In the genomic region with DNA sequence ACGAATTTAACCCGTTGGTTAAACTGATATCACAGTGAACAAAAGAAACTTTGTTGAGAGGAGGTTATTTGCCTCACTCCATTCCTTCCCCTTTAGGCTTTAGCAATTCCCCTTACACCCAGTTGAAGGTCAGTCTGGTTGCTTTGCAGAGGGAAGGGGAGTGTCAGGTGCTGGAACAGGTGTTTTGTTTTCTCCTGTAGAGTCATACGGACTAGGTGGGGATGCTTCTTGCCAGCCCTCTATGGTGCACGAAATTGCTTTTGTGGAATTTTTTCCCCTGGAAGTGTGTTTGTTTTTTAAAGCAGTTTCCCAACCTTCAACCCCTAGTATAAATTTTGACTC, we compare ENCODE assay signal across 14 cellular contexts. TPM values are rescaled to one million over a fixed set of nuclear protein-coding genes. Genes with fewer than 3 reads are reported as not detected.
A peak's percentile ranks its signal among the peaks of the same experiment; 100 is the strongest.
DNase-seq lines count a peak whose midpoint lies in the region; ATAC-seq and TF ChIP-seq lines count a peak whose summit lies in the region.
"Had no signal": no experiment of that assay in that cellular context is flagged by ENCODE, and none has a peak within 500 bp of the region (broad histone marks: within the 10 kb centered on the region; RNA-seq: fewer than 3 reads in every experiment).

No MANE protein-coding gene starts in this region.

- DNase-seq in SK-N-SH (no peak), breast epithelium (ENCODE audit: low spot score in 2 of 2) (no peak), left lung (no peak), type B pancreatic cell (ENCODE audit: extremely low spot score, unreplicated experiment) (no peak), NCI-H345 treated with DMSO at 0.1 percent for 48 hours (lab: John Stamatoyannopoulos, UW; ENCODE audit: unreplicated experiment) (no peak), NOMO-1 (lab: John Stamatoyannopoulos, UW; ENCODE audit: unreplicated experiment in 2 of 2) (no peak), kidney tubule cell (ENCODE audit: low spot score) (no peak)
- DNase-seq: activated CD4-positive, alpha-beta T cell treated with anti-CD3 and anti-CD28 coated beads, Interleukin-2, amount 50 U/mL, for 4 hours; activated naive CD4-positive, alpha-beta T cell treated with anti-CD3 and anti-CD28 coated beads, Interleukin-2, amount 50 U/mL, for 16 hours; MM.1S; naive B cell had no signal

- H3K27ac ChIP-seq in SK-N-SH (ENCODE audit: low read depth in 2 of 2, low read length in 1 of 2), result peak overlapping the region in 1 of 2 experiments; percentile 90; a peak in 2 of 4 replicates
- peak overlapping the region; percentile 71 to 74 for H3K27ac ChIP-seq in breast epithelium
- H3K27ac ChIP-seq in left lung, result peak overlapping the region; percentile 3 to 66

- H3K36me3 ChIP-seq in SK-N-SH (replicated peaks in 1 of 2; ENCODE audit: control insufficient read depth in 1 of 2, insufficient read depth in 2 of 2, low read length in 1 of 2), result peaks cover 0 to 3% of the 10 kb centered on the region in 2 experiments
- no peaks in the 10 kb centered on the region for H3K36me3 ChIP-seq in breast epithelium
- H3K36me3 ChIP-seq in left lung, result no peaks in the 10 kb centered on the region

- H3K36me3 Mint-ChIP-seq in type B pancreatic cell, result peaks cover 9% of the 10 kb centered on the region

- peak overlapping the region; percentile 65; the same call in 1 of the 2 replicates for H3K4me2 ChIP-seq in SK-N-SH

- peak overlapping the region; percentile 44 for H3K4me3 Mint-ChIP-seq in type B pancreatic cell
- H3K4me3 Mint-ChIP-seq: naive B cell; stimulated activated memory B cell treated with anti-CD40 and anti-IgM and Interleukin-4, amounts not matched to agents 10 μg/mL and 1 μg/mL and 100 μg/mL, for 72 hours had no signal

- POLR2A ChIA-PET in SK-N-SH (lab: Yijun Ruan, JAX), result no interaction called here

- H3K4me1 ChIP-seq in SK-N-SH (ENCODE audit: control insufficient read depth in 1 of 2, insufficient read depth in 2 of 2, low read depth in 1 of 2, low read length in 1 of 2), result peaks cover 0 to 20% of the 10 kb centered on the region in 2 experiments; a peak in 3 of 4 replicates
- H3K4me1 ChIP-seq in breast epithelium, result peaks cover 0 to 4% of the 10 kb centered on the region in 2 donors
- H3K4me1 ChIP-seq in left lung, result peaks cover 4% of the 10 kb centered on the region in 2 donors

- intact Hi-C loops in breast epithelium (cut with DNase I; ENCODE audit: low total_unique reads), result no loop called here
- intact Hi-C loops in left lung (cut with DNase I), result no loop called here

- no peak for TF ChIP-seq EP300 in SK-N-SH (IDR thresholded peaks at IDR 0.05; ENCODE audit: borderline replicate concordance in 1 of 2, low read depth in 1 of 2, low read length in 1 of 2)

- H3K27ac Mint-ChIP-seq in type B pancreatic cell, result peak overlapping the region; percentile 90
- H3K27ac Mint-ChIP-seq: naive B cell; stimulated activated memory B cell treated with anti-CD40 and anti-IgM and Interleukin-4, amounts not matched to agents 10 μg/mL and 1 μg/mL and 100 μg/mL, for 72 hours had no signal

- TF ChIP-seq CTCF in SK-N-SH (IDR thresholded peaks at IDR 0.05) (no peak), breast epithelium (IDR thresholded peaks at IDR 0.05) (no peak), left lung (IDR thresholded peaks at IDR 0.05) (no peak), type B pancreatic cell (conservative IDR thresholded peaks at IDR 0.05) (no peak)

- WGBS in SK-N-SH (ENCODE audit: low lambda C conversion rate), result 10% methylated on average over 4 of the region's 4 CpGs

- TF ChIP-seq POLR2A in breast epithelium (IDR thresholded peaks at IDR 0.05), result no peak

- H3K27me3 ChIP-seq in SK-N-SH (ENCODE audit: insufficient read depth) (no peaks in the 10 kb centered on the region), breast epithelium (peaks cover 0 to 45% of the 10 kb centered on the region in 2 donors), left lung (peaks cover 0 to 5% of the 10 kb centered on the region in 2 donors)

- H3K4me1 Mint-ChIP-seq in type B pancreatic cell (ENCODE audit: unreplicated experiment), result peaks cover 45% of the 10 kb centered on the region
- H3K4me1 Mint-ChIP-seq: naive B cell; stimulated activated memory B cell treated with anti-CD40 and anti-IgM and Interleukin-4, amounts not matched to agents 10 μg/mL and 1 μg/mL and 100 μg/mL, for 72 hours had no signal

- no peaks in the 10 kb centered on the region for H3K79me2 ChIP-seq in SK-N-SH (ENCODE audit: insufficient read depth)

- CTCF ChIA-PET in SK-N-SH (lab: Yijun Ruan, JAX), result no interaction called here

- peak overlapping the region; percentile 14; the same call in 1 of the 2 replicates for H2AFZ ChIP-seq in SK-N-SH (ENCODE audit: low read depth)

- no peak for TF ChIP-seq RAD21 in SK-N-SH (IDR thresholded peaks at IDR 0.05; ENCODE audit: low read length)

- H3K9me3 ChIP-seq in SK-N-SH, result no peaks in the 10 kb centered on the region
- H3K9me3 ChIP-seq in breast epithelium, result no peaks in the 10 kb centered on the region
- no peaks in the 10 kb centered on the region for H3K9me3 ChIP-seq in left lung

- H3K4me3 ChIP-seq in SK-N-SH (ENCODE audit: low read depth in 2 of 2, low read length in 1 of 2) (peak overlapping the region in 1 of 2 experiments; percentile 11; a peak in 1 of 4 replicates), breast epithelium (no peak overlapping the region), left lung (no peak overlapping the region)

- H3K9me2 ChIP-seq in SK-N-SH, result no peaks in the 10 kb centered on the region

- ATAC-seq in SK-N-SH treated with all-trans-retinoic acid at 6 μM for 48 hours (no peak; the same call in 2 of the 3 replicates), left lung (peak; percentile 7)
- ATAC-seq: stimulated activated memory B cell treated with anti-CD40 and anti-IgM and Interleukin-4, amounts not matched to agents 10 μg/mL and 1 μg/mL and 100 μg/mL, for 72 hours had no signal

- no peaks in the 10 kb centered on the region for H4K20me1 ChIP-seq in SK-N-SH (ENCODE audit: insufficient read depth)

- peak overlapping the region; percentile 18; the same call in 1 of the 2 replicates for H3K9ac ChIP-seq in SK-N-SH

- no peaks in the 10 kb centered on the region for H3K9me3 Mint-ChIP-seq in type B pancreatic cell
- H3K9me3 Mint-ChIP-seq: stimulated activated memory B cell treated with anti-CD40 and anti-IgM and Interleukin-4, amounts not matched to agents 10 μg/mL and 1 μg/mL and 100 μg/mL, for 72 hours had no signal

- H3K27me3 Mint-ChIP-seq in type B pancreatic cell, result no peaks in the 10 kb centered on the region
- H3K27me3 Mint-ChIP-seq: naive B cell; stimulated activated memory B cell treated with anti-CD40 and anti-IgM and Interleukin-4, amounts not matched to agents 10 μg/mL and 1 μg/mL and 100 μg/mL, for 72 hours had no signal

- H3F3A ChIP-seq in SK-N-SH (replicated peaks; ENCODE audit: insufficient read depth), result peaks cover 10% of the 10 kb centered on the region

TF ChIP-seq in SK-N-SH treated with all-trans-retinoic acid at 6 μM for 48 hours, 23 proteins besides CTCF, POLR2A, EP300 and RAD21:
- no peak for TF ChIP-seq ZFP30 (CRISPR knock-in tag; IDR thresholded peaks at IDR 0.05)
- no peak for TF ChIP-seq PPARA (CRISPR knock-in tag; IDR thresholded peaks at IDR 0.05; ENCODE audit: borderline replicate concordance)
- TF ChIP-seq ESRRG (CRISPR knock-in tag; IDR thresholded peaks at IDR 0.05), result no peak
- TF ChIP-seq, protein P1, sequence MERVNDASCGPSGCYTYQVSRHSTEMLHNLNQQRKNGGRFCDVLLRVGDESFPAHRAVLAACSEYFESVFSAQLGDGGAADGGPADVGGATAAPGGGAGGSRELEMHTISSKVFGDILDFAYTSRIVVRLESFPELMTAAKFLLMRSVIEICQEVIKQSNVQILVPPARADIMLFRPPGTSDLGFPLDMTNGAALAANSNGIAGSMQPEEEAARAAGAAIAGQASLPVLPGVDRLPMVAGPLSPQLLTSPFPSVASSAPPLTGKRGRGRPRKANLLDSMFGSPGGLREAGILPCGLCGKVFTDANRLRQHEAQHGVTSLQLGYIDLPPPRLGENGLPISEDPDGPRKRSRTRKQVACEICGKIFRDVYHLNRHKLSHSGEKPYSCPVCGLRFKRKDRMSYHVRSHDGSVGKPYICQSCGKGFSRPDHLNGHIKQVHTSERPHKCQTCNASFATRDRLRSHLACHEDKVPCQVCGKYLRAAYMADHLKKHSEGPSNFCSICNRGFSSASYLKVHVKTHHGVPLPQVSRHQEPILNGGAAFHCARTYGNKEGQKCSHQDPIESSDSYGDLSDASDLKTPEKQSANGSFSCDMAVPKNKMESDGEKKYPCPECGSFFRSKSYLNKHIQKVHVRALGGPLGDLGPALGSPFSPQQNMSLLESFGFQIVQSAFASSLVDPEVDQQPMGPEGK (CRISPR knock-in tag; IDR thresholded peaks at IDR 0.05; ENCODE audit: borderline replicate concordance), result no peak
- no peak for TF ChIP-seq ISL1 (CRISPR knock-in tag; IDR thresholded peaks at IDR 0.05)
- TF ChIP-seq ZNF8 (CRISPR knock-in tag; IDR thresholded peaks at IDR 0.05), result no peak

RNA-seq across cellular contexts. Expression of gene DLG3, which starts 33.1 kb away (rescaled TPM):
- polyA plus RNA-seq in SK-N-SH (2012; rRNA removed), result 11.7 TPM in 2 replicates
- 10.7 and 12.5 TPM in 2 replicates for polyA plus RNA-seq in SK-N-SH (2012; cell fraction: cytosol; rRNA removed)
- polyA plus RNA-seq in SK-N-SH (2012; cell fraction: nucleus; rRNA removed), result 10.4 and 14.1 TPM in 2 replicates
- total RNA-seq in breast epithelium (10 to 100 TPM in 2 of 3 donors, 1 to 10 TPM in 1; 3.7 to 30.3 (median 21.0) TPM), left lung (10 to 100 TPM; 22.3 to 29.9 TPM), type B pancreatic cell (ENCODE audit: low replicate concordance) (41.8 and 44.9 TPM in 2 replicates)

RNA-seq across cellular contexts. Expression of gene GDPD2, which starts 54.6 kb away (rescaled TPM):
- polyA plus RNA-seq in SK-N-SH (2012; rRNA removed), result 0.06 and 0.08 TPM in 2 replicates
- 0.03 and 0.04 TPM in 2 replicates for polyA plus RNA-seq in SK-N-SH (2012; cell fraction: cytosol; rRNA removed)
- polyA plus RNA-seq in SK-N-SH (2012; cell fraction: nucleus; rRNA removed), result 0.51 and 0.83 TPM in 2 replicates
- under 1 TPM in 1 of 3 donors, not detected in 2; 0.15 TPM for total RNA-seq in breast epithelium
- total RNA-seq in left lung, result not detected
- total RNA-seq in type B pancreatic cell (ENCODE audit: low replicate concordance), result 2.0 and 4.0 TPM in 2 replicates
- total RNA-seq: NCI-H460 had no signal
